19 cellular contexts compared by ENCODE assay signal in the genomic region with DNA sequence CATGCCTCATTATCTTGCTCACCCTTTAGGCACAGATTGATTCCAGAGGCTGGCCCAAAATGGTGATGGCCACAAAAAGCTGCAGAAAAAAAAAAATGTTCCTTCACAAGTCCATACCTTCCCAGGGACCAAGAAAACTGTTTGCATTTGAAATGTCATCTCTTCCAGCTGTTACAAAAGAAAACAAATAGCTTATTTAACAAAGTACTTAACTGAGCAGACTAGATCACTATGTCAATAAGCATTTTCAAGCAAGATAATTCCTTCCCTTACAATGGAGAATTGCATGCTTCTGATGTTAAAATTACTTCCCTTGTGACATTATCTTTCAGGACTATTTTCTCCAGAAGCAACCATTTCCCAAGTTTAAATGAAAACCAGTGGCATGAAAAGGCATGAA.
A peak's percentile ranks its signal among the peaks of the same experiment; 100 is the strongest.
DNase-seq lines count a peak whose midpoint lies in the region; FAIRE-seq and TF ChIP-seq lines count a peak whose summit lies in the region.
"Had no signal": no experiment of that assay in that cellular context is flagged by ENCODE, and none has a peak within 500 bp of the region (broad histone marks: within the 10 kb centered on the region; RNA-seq: fewer than 3 reads in every experiment).

No MANE protein-coding gene starts in this region.

- peak; percentile 69 for DNase-seq in NCI-H1436 (lab: John Stamatoyannopoulos, UW)
- peak; percentile 70 for DNase-seq in NCI-H345 treated with DMSO at 0.1 percent for 48 hours (lab: John Stamatoyannopoulos, UW; ENCODE audit: unreplicated experiment)
- peak; percentile 71 for DNase-seq in iPS DF 4.7 (ENCODE audit: extremely low read depth, low spot score)
- DNase-seq in RCC 7860 (ENCODE audit: low spot score), result no peak
- no peak for DNase-seq in cortex of kidney (lab: John Stamatoyannopoulos, UW)
- DNase-seq in tibial artery, result no peak
- no peak for DNase-seq in stimulated activated naive CD4-positive, alpha-beta T cell (lab: John Stamatoyannopoulos, UW)
- DNase-seq: activated CD8-positive, alpha-beta T cell treated with anti-CD3 and anti-CD28 coated beads, Interleukin-2, amount 10 ng/mL, durations not matched to agents 7 days and 5 days; activated T-cell treated with anti-CD3 and anti-CD28 coated beads, Interleukin-2, amount 50 U/mL, for 48 hours; MM.1S; NCI-H526; stimulated activated CD4-positive, alpha-beta T cell treated with anti-CD3 and anti-CD28 coated beads, Interleukin-12 subunit alpha, Interleukin-12 subunit beta, amount 100 ng/mL, for 4 hours; WERI-Rb-1 had no signal

- H3K4me1 ChIP-seq in ES-I3 (ENCODE audit: insufficient read depth, low read length) (peaks cover 47% of the 10 kb centered on the region), tibial artery (no peaks in the 10 kb centered on the region)

- intact Hi-C loops in tibial artery (cut with DNase I; ENCODE audit: low total_unique reads), result no loop called here

- H3K9ac ChIP-seq in ES-I3 (ENCODE audit: low read depth, low read length), result peak overlapping the region; percentile 2; the same call in 1 of the 2 replicates

- no peak overlapping the region for H3K4me3 ChIP-seq in tibial artery
- H3K4me3 ChIP-seq: hepatocyte had no signal

- H3K9me3 ChIP-seq in ES-I3 (ENCODE audit: control insufficient read depth, insufficient read depth, low read length) (no peaks in the 10 kb centered on the region), tibial artery (no peaks in the 10 kb centered on the region)

- no peak overlapping the region for H3K27ac ChIP-seq in tibial artery
- H3K27ac ChIP-seq: hepatocyte, WERI-Rb-1 had no signal

- no peaks in the 10 kb centered on the region for H3K27me3 ChIP-seq in tibial artery
- H3K27me3 ChIP-seq: hepatocyte had no signal

- no peaks in the 10 kb centered on the region for H3K36me3 ChIP-seq in ES-I3 (ENCODE audit: insufficient read depth, low read length)
- H3K36me3 ChIP-seq in tibial artery, result no peaks in the 10 kb centered on the region
- H3K36me3 ChIP-seq: WERI-Rb-1 had no signal

- no peak for FAIRE-seq in RCC 7860 (lab: Jason Lieb, UNC)
- FAIRE-seq: colon, D721Med, endothelial cell of umbilical vein, HTR-8/SVneo had no signal

- TF ChIP-seq CTCF in tibial artery (IDR thresholded peaks at IDR 0.05), result no peak

Comparison
In these comparisons a context has a peak if more than half of its experiments do, and no peak if none do; other contexts are left out.
1. DNase-seq: peak in NCI-H1436 (single experiment), NCI-H345 treated with DMSO at 0.1 percent for 48 hours (single experiment) and iPS DF 4.7 (single experiment); none in RCC 7860 (single experiment), cortex of kidney (single experiment), tibial artery (0 of 2) and stimulated activated naive CD4-positive, alpha-beta T cell (0 of 6).